ENCODE assay signal across 8 cellular contexts in the genomic region with DNA sequence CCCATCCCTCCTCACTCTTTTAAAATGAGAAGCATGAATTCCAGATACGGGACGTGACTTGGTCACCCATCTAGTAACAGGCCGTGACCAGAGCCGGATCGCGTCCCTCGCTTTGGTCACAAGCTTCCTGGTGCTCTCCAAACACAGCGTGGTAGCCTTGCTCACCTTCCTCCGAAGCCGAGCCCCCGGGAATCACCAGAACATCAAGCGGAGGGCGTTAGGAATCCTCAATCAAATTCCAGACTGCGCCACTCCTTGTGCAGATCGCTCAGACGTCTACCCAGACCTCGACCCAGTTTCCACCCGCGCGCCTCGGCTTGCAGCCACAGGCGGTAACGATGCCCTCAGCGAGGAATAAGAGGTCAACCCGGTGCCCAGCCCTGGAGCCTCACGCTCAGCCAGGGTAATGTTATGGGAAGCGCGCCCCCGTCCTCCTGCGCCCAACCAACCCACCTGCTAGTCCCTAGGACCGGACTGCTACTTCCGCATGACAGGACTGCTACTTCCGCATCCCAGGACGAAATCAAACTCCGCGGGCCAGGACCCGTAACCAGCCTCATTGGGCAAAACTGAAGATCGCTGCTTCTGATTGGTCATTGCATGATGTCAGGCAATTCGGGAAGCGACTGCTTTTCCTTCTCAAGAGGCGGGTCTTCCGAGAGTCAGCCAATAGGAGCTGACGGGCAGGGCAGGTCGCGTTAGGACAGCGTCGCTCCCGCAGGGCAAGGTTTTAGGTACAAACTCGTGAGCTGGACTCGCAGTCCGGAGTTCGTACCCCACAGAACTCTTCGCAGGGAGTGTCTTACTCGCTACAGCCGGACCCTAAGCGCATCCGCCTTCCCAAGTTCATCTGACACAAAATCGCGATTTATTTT.
DNase-seq lines count a peak whose midpoint lies in the region; ATAC-seq and TF ChIP-seq lines count a peak whose summit lies in the region.

TSS of gene MTFR2 (minus strand) at position 501 of the 875 bp plus-strand sequence. CDS start 1,212 bp downstream, outside the sequence.

- peak within 1 kb of the TSS; percentile 89 for H3K4me3 ChIP-seq in astrocyte of the spinal cord (ENCODE audit: low read depth, low read length)

- TF ChIP-seq CTCF in 22Rv1 (IDR thresholded peaks at IDR 0.05) (no peak), astrocyte of the spinal cord (IDR thresholded peaks at IDR 0.05; ENCODE audit: low read depth, low read length) (no peak)

- peak within 1 kb of the TSS; percentile 77 for H3K27ac ChIP-seq in 22Rv1

- peak; percentile 96 for ATAC-seq in GM18519 (IDR thresholded peaks at IDR 0.05; ENCODE audit: low FRiP score, unreplicated experiment)
- ATAC-seq in HG03045 (IDR thresholded peaks at IDR 0.05; ENCODE audit: unreplicated experiment) = peak; percentile 97

- in situ Hi-C loops in astrocyte of the spinal cord (cut with HindIII; ENCODE audit: low sequenced_read_pairs) = no loop called here

- DNase-seq in NCI-H2081 treated with DMSO at 0.1 percent for 48 hours (lab: John Stamatoyannopoulos, UW) (peak; percentile 89), T1000 (lab: John Stamatoyannopoulos, UW) (peak; percentile 92), astrocyte of the spinal cord (ENCODE audit: low read depth, low spot score) (peak; percentile 99), hippocampal formation (lab: John Stamatoyannopoulos, UW) (peak; percentile 95), retina (peak; percentile 93)

Comparison
In these comparisons a context has a peak if more than half of its experiments do, and no peak if none do; other contexts are left out.
1. Peak in every context shown above with its lines: DNase-seq, ATAC-seq, H3K4me3 ChIP-seq and H3K27ac ChIP-seq.